Comparison of ENCODE assay signal across 19 cellular contexts in the genomic region with DNA sequence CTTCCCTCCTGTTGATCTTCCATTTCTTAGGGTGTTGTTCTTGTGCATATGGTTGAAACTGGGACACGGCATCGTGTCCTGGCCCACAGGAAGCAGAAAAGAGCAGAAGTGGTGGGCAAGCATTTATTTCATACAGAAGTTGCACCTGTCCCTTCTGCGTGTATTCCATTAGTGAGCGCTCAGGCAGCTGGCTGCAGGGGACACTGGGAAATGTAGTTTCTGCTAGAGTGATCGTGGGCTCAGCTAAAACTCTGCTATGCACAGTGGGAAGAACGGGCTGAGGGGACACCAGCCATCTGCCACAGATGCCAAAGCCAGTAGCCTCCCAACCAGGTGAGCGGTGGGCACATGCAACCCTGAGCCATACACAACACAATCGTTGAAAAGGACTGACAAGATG. TPM values are rescaled to one million over a fixed set of nuclear protein-coding genes. Genes with fewer than 3 reads are reported as not detected.
"Had no signal": no experiment of that assay in that cellular context is flagged by ENCODE, and none has a peak within 500 bp of the region (broad histone marks: within the 10 kb centered on the region; RNA-seq: fewer than 3 reads in every experiment).

No MANE protein-coding gene starts in this region.

- ATAC-seq: T-cell had no signal

- H3K9ac ChIP-seq: SK-N-SH had no signal

- H3K9me3 ChIP-seq: SK-N-SH had no signal

- H3K9me2 ChIP-seq: SK-N-SH had no signal

- H3K4me2 ChIP-seq: SK-N-SH had no signal

- DNase-seq: KBM-7, MV-4-11, NCI-H1048, NCI-H1105, NCI-H1417, NCI-H1436 treated with DMSO at 0.1 percent for 48 hours, NCI-H1694, NCI-H187 treated with DMSO at 0.1 percent for 48 hours, NCI-H2029 treated with DMSO at 0.1 percent for 48 hours, NCI-H2107, NCI-H2227 treated with DMSO at 0.1 percent for 48 hours, NCI-H526 treated with DMSO at 0.1 percent for 48 hours, Right ventricle myocardium superior, RPMI8226, SIG-M5, SK-N-SH, SW 1271, T-cell had no signal

RNA-seq across cellular contexts. Expression of a gene that starts 57.4 kb away (rescaled TPM):
- polyA plus RNA-seq: IgD-negative memory B cell had no signal
